ENCODE assay signal across 1 cellular context in the genomic region with DNA sequence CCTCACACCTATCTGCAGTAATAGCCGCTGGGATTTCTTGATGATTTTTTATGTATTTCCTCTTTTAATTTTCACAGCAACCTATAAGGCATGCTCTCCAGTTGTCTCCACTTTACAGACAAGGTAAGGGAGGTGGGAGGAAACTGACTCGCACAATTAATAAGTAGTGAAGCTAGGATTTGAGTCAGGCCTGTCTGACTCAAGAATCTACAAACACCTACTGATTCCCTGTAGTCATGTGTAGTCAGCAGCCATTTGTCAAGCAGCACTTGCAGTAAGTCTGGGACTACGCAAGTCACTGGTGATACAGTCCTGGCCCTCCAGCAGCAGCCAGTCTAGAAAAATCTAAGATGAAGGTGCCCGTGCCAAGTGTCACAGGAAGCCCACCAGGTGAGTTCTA.
TF ChIP-seq lines count a peak whose summit lies in the region.

No MANE protein-coding gene starts in this region.

TF ChIP-seq in HCT116, 20 proteins besides CTCF, POLR2A, EP300 and RAD21 (continued from another document):
- TF ChIP-seq ZNF274 (IDR thresholded peaks at IDR 0.05; ENCODE audit: low read depth, low read length) = no peak
- TF ChIP-seq, protein P1, sequence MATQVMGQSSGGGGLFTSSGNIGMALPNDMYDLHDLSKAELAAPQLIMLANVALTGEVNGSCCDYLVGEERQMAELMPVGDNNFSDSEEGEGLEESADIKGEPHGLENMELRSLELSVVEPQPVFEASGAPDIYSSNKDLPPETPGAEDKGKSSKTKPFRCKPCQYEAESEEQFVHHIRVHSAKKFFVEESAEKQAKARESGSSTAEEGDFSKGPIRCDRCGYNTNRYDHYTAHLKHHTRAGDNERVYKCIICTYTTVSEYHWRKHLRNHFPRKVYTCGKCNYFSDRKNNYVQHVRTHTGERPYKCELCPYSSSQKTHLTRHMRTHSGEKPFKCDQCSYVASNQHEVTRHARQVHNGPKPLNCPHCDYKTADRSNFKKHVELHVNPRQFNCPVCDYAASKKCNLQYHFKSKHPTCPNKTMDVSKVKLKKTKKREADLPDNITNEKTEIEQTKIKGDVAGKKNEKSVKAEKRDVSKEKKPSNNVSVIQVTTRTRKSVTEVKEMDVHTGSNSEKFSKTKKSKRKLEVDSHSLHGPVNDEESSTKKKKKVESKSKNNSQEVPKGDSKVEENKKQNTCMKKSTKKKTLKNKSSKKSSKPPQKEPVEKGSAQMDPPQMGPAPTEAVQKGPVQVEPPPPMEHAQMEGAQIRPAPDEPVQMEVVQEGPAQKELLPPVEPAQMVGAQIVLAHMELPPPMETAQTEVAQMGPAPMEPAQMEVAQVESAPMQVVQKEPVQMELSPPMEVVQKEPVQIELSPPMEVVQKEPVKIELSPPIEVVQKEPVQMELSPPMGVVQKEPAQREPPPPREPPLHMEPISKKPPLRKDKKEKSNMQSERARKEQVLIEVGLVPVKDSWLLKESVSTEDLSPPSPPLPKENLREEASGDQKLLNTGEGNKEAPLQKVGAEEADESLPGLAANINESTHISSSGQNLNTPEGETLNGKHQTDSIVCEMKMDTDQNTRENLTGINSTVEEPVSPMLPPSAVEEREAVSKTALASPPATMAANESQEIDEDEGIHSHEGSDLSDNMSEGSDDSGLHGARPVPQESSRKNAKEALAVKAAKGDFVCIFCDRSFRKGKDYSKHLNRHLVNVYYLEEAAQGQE (IDR thresholded peaks at IDR 0.05; ENCODE audit: low read depth) = no peak
